ENCODE assay signal across 11 cellular contexts in genomic region chr10:52755297-52756062, GRCh38. TPM values are rescaled to one million over a fixed set of nuclear protein-coding genes. Genes with fewer than 3 reads are reported as not detected.
DNase-seq lines count a peak whose midpoint lies in the region; ATAC-seq, FAIRE-seq and TF ChIP-seq lines count a peak whose summit lies in the region.
"Had no signal": no experiment of that assay in that cellular context is flagged by ENCODE, and none has a peak within 500 bp of the region (broad histone marks: within the 10 kb centered on the region; RNA-seq: fewer than 3 reads in every experiment).

No MANE protein-coding gene starts in this region.

- H3K4me1 ChIP-seq in OCI-LY3 (ENCODE audit: low read length) (peaks cover 13% of the 10 kb centered on the region), suprapubic skin (no peaks in the 10 kb centered on the region), HAP-1 (no peaks in the 10 kb centered on the region)

- H3K36me3 ChIP-seq in OCI-LY3 (replicated peaks; ENCODE audit: low read depth, low read length), result no peaks in the 10 kb centered on the region
- H3K36me3 ChIP-seq in suprapubic skin, result no peaks in the 10 kb centered on the region
- no peaks in the 10 kb centered on the region for H3K36me3 ChIP-seq in HAP-1 (replicated peaks)

- H3K4me3 ChIP-seq in OCI-LY3 (ENCODE audit: low read length), result no peak overlapping the region
- no peak overlapping the region for H3K4me3 ChIP-seq in fibroblast of the aortic adventitia (ENCODE audit: low read depth, low read length)
- H3K4me3 ChIP-seq in suprapubic skin, result no peak overlapping the region
- no peak overlapping the region for H3K4me3 ChIP-seq in HAP-1

- DNase-seq in fibroblast of the aortic adventitia (ENCODE audit: low read depth) (peak; percentile 39), frontal cortex (ENCODE audit: low spot score in 2 of 2) (no peak), suprapubic skin (ENCODE audit: low spot score in 2 of 2) (no peak), HAP-1 (ENCODE audit: low spot score in 2 of 2) (no peak)
- no peak for DNase-seq in stimulated activated naive B cell treated with anti-CD40 and anti-IgM and Interleukin-4, amounts not matched to agents 10 μg/mL and 1 μg/mL and 100 μg/mL, for 72 hours
- DNase-seq: activated effector memory CD4-positive, alpha-beta T cell treated with anti-CD3 and anti-CD28 coated beads, Interleukin-2, amount 50 U/mL, for 16 hours; NCI-H1105; T-cell had no signal

- peak overlapping the region; percentile 74 for H2AFZ ChIP-seq in OCI-LY3 (ENCODE audit: low read depth, low read length)

- no peak overlapping the region for H3K9ac ChIP-seq in OCI-LY3 (ENCODE audit: low read length)

- in situ Hi-C loops in HAP-1 (cut with MboI; ENCODE audit: low sequenced_read_pairs), result no loop called here

- 0 out of 2 replicates have a peak overlapping the region, but pooled peaks have one; percentile 14 for H3K4me2 ChIP-seq in OCI-LY3 (ENCODE audit: low read length)

- H3K9me3 ChIP-seq in OCI-LY3 (ENCODE audit: insufficient read depth, low read length) (no peaks in the 10 kb centered on the region), suprapubic skin (no peaks in the 10 kb centered on the region), HAP-1 (no peaks in the 10 kb centered on the region)

- no peaks in the 10 kb centered on the region for H3K9me3 Mint-ChIP-seq in stimulated activated naive B cell treated with anti-CD40 and anti-IgM and Interleukin-4, amounts not matched to agents 10 μg/mL and 1 μg/mL and 100 μg/mL, for 72 hours

- ATAC-seq in GM21717 (IDR thresholded peaks at IDR 0.05; ENCODE audit: unreplicated experiment), result peak; percentile 69
- ATAC-seq in stimulated activated naive B cell treated with anti-CD40 and anti-IgM and Interleukin-4, amounts not matched to agents 10 μg/mL and 1 μg/mL and 100 μg/mL, for 72 hours (replicated peaks), result peak; percentile 52 to 60
- ATAC-seq: T-cell had no signal

- WGBS in suprapubic skin, result 75% methylated on average over 5 of the region's 5 CpGs

- no peak for TF ChIP-seq POLR2A in suprapubic skin (IDR thresholded peaks at IDR 0.05)

- H3K36me3 Mint-ChIP-seq in stimulated activated naive B cell treated with anti-CD40 and anti-IgM and Interleukin-4, amounts not matched to agents 10 μg/mL and 1 μg/mL and 100 μg/mL, for 72 hours, result no peaks in the 10 kb centered on the region
- H3K36me3 Mint-ChIP-seq: T-cell had no signal

- H3K27me3 ChIP-seq in OCI-LY3 (ENCODE audit: low read depth, low read length) (no peaks in the 10 kb centered on the region), suprapubic skin (no peaks in the 10 kb centered on the region), HAP-1 (ENCODE audit: low read depth) (no peaks in the 10 kb centered on the region; the same call in none of the 2 replicates)

- TF ChIP-seq CTCF in OCI-LY3 (IDR thresholded peaks at IDR 0.05; ENCODE audit: low read depth, low read length), result no peak
- no peak for TF ChIP-seq CTCF in fibroblast of the aortic adventitia (IDR thresholded peaks at IDR 0.05; ENCODE audit: insufficient read depth, low read length)
- TF ChIP-seq CTCF in suprapubic skin (IDR thresholded peaks at IDR 0.05), result no peak

- no peaks in the 10 kb centered on the region for H3K79me2 ChIP-seq in OCI-LY3 (ENCODE audit: low read length)

- H3K27me3 Mint-ChIP-seq in stimulated activated naive B cell treated with anti-CD40 and anti-IgM and Interleukin-4, amounts not matched to agents 10 μg/mL and 1 μg/mL and 100 μg/mL, for 72 hours, result no peaks in the 10 kb centered on the region
- H3K27me3 Mint-ChIP-seq: progenitor cell of endocrine pancreas had no signal

- no peak for TF ChIP-seq EP300 in suprapubic skin (IDR thresholded peaks at IDR 0.05)

- FAIRE-seq in frontal cortex (lab: Jason Lieb, UNC), result no peak

- H4K20me1 ChIP-seq in OCI-LY3 (ENCODE audit: insufficient read depth, low read length), result no peaks in the 10 kb centered on the region

- H3K27ac ChIP-seq in OCI-LY3 (ENCODE audit: low read length) (no peak overlapping the region), suprapubic skin (no peak overlapping the region)

- H3K4me1 Mint-ChIP-seq in stimulated activated naive B cell treated with anti-CD40 and anti-IgM and Interleukin-4, amounts not matched to agents 10 μg/mL and 1 μg/mL and 100 μg/mL, for 72 hours, result peaks cover 0 to 17% of the 10 kb centered on the region in 2 donors
- H3K4me1 Mint-ChIP-seq: T-cell had no signal

- no peak overlapping the region for H3K4me3 Mint-ChIP-seq in stimulated activated naive B cell treated with anti-CD40 and anti-IgM and Interleukin-4, amounts not matched to agents 10 μg/mL and 1 μg/mL and 100 μg/mL, for 72 hours
- H3K4me3 Mint-ChIP-seq: T-cell had no signal

- no peak overlapping the region for H3K27ac Mint-ChIP-seq in stimulated activated naive B cell treated with anti-CD40 and anti-IgM and Interleukin-4, amounts not matched to agents 10 μg/mL and 1 μg/mL and 100 μg/mL, for 72 hours
- H3K27ac Mint-ChIP-seq: progenitor cell of endocrine pancreas, T-cell had no signal

RNA-seq across cellular contexts. Expression of gene MBL2, which starts 17.1 kb away (rescaled TPM):
- not detected in 2 replicates for total RNA-seq in fibroblast of the aortic adventitia (ENCODE audit: low replicate concordance)
- not detected for total RNA-seq in frontal cortex
- total RNA-seq in suprapubic skin, result not detected
- total RNA-seq: progenitor cell of endocrine pancreas had no signal
